18 cellular contexts compared by ENCODE assay signal in the genomic region with DNA sequence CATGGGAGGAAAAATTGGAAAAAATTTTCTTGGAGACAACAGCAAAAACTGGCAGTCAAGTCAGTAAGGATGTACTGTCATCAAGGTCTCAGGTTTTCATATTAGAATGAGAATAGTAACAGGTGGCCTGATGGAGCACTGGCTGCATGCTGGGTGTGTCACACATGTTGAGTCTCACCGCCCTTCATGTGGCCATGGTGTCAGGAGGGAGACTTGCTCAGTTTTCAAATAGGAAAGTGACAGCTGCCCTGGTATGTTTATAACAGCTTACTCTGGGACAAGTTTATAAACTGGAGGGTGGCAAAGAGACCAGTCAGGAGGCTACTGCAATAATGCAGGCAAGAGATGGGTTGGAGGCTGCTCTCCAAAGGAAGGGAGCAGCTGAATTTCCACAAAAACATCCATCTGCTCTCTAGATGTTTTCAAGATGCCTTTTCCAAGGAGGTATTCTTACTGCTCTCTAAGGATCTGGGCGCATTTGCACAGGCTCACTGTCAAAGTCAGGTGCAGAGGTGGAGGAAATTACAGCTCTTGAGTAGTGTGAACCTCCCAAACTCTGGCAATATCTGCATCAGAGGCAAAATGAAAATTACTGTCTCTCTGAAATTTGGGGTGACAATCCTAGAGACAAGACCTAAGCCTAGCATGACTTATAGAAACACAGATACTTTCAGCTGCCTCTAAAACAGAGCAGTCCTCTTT.
"Had no signal": no experiment of that assay in that cellular context is flagged by ENCODE, and none has a peak within 500 bp of the region (broad histone marks: within the 10 kb centered on the region; RNA-seq: fewer than 3 reads in every experiment).

No MANE protein-coding gene starts in this region.

- H3K4me1 ChIP-seq: colonic mucosa had no signal

- ATAC-seq: heart left ventricle; naive thymus-derived CD8-positive, alpha-beta T cell; right cardiac atrium; stimulated activated memory B cell treated with anti-CD40 and anti-IgM and Interleukin-4, amounts not matched to agents 10 μg/mL and 1 μg/mL and 100 μg/mL, for 72 hours had no signal

- H3K36me3 ChIP-seq: colonic mucosa, neutrophil, spleen, tibial nerve had no signal

- H3K27me3 ChIP-seq: colonic mucosa, heart left ventricle, neutrophil, spleen, tibial nerve had no signal

- H3K4me3 ChIP-seq: colonic mucosa, heart left ventricle, spleen, tibial nerve had no signal

- H3K27ac ChIP-seq: colonic mucosa, heart left ventricle, neutrophil, spleen, tibial nerve had no signal

- DNase-seq: colonic mucosa; dermis blood vessel endothelial cell; effector CD4-positive, alpha-beta T cell; foreskin melanocyte; heart left ventricle; hypothalamus; kidney glomerular epithelial cell; mesendoderm; naive thymus-derived CD8-positive, alpha-beta T cell; posterior cingulate gyrus; right cardiac atrium; spleen; stimulated activated CD4-positive, alpha-beta T cell treated with anti-CD3 and anti-CD28 coated beads, Interleukin-15, amount 100 ng/mL, for 24 hours; stimulated activated CD4-positive, alpha-beta T cell treated with anti-CD3 and anti-CD28 coated beads, Interleukin-1b, Interleukin-23, amount 100 ng/mL, for 48 hours; stimulated activated CD4-positive, alpha-beta T cell treated with anti-CD3 and anti-CD28 coated beads, Interleukin-4, amount 100 ng/mL, for 24 hours had no signal

- H3K9me3 ChIP-seq: colonic mucosa, heart left ventricle, neutrophil, spleen, tibial nerve had no signal
